8 cellular contexts compared by ENCODE assay signal in genomic region chr2:122136071-122136470, GRCh38.
A peak's percentile ranks its signal among the peaks of the same experiment; 100 is the strongest.
DNase-seq lines count a peak whose midpoint lies in the region; ATAC-seq lines count a peak whose summit lies in the region.

No MANE protein-coding gene starts in this region.

- peak; percentile 52 for DNase-seq in EH (ENCODE audit: low read depth)
- DNase-seq in NCI-H69 (lab: John Stamatoyannopoulos, UW) = peak; percentile 31
- peak; percentile 42 for DNase-seq in hepatic stellate cell (ENCODE audit: low spot score)
- no peak for DNase-seq in GM19238 (ENCODE audit: insufficient read length, low spot score)
- DNase-seq in DMS114 treated with DMSO at 0.1 percent for 48 hours (lab: John Stamatoyannopoulos, UW; ENCODE audit: unreplicated experiment) = no peak

- peak; percentile 57 for ATAC-seq in GM21737 (IDR thresholded peaks at IDR 0.05; ENCODE audit: unreplicated experiment)
- no peak for ATAC-seq in GM18870 (IDR thresholded peaks at IDR 0.05; ENCODE audit: unreplicated experiment)
- ATAC-seq in HG03097 (IDR thresholded peaks at IDR 0.05; ENCODE audit: low FRiP score, unreplicated experiment) = no peak

Comparison
In these comparisons a context has a peak if more than half of its experiments do, and no peak if none do; other contexts are left out.
1. DNase-seq: peak in EH (single experiment), NCI-H69 (single experiment) and hepatic stellate cell (single experiment); none in GM19238 (single experiment) and DMS114 treated with DMSO at 0.1 percent for 48 hours (single experiment).